ENCODE assay signal across 8 cellular contexts in the genomic region with DNA sequence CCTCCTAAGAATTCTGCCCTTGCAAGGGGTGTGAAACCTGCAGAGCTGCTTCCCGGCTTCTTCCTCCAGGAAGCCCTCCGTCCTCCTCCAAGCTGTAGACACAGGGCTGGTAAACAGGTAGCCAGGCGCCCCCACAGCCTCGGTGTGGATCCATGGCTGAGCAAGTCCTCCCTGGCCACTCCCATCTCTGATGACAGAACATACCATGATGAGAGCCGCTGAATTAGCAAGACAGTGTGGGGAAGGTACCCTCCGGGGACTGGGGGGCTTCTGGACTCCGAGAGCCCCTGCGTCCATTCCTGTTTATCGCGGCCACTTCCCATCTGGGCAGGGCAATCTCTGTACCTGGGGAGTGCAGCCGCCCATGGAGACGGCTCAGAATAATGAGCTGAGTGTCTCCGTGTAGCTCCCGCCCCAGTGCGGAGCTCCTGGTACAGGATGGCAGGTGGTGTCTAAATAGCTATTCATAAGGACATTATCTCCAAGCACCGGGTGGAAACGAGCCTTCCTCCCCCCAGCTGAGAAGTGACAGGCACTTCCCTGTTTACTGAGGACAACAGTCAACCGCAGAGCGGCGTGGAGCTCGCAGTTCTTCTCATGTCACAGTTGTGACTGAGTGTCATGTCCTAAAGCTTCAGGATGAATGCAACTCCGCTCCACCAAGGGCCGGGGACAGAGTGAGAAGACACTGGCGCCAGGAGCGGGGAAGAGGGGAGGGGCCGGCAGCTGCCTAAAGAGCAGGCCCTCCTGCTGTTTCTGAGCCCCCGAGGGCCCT.
DNase-seq lines count a peak whose midpoint lies in the region; ATAC-seq lines count a peak whose summit lies in the region.

No MANE protein-coding gene starts in this region.

- ATAC-seq in GM21825 (IDR thresholded peaks at IDR 0.05; ENCODE audit: unreplicated experiment) (no peak), GM21528 (IDR thresholded peaks at IDR 0.05; ENCODE audit: low FRiP score, unreplicated experiment) (no peak), HG02623 (IDR thresholded peaks at IDR 0.05; ENCODE audit: unreplicated experiment) (no peak)

- DNase-seq in Kasumi-1 (lab: John Stamatoyannopoulos, UW): peak; percentile 94 to 96
- peak; percentile 94 for DNase-seq in NCI-H748 (lab: John Stamatoyannopoulos, UW; ENCODE audit: unreplicated experiment)
- DNase-seq in cerebellar cortex (ENCODE audit: low spot score): peak; percentile 60
- DNase-seq in retina: peak; percentile 76
- DNase-seq in NCI-H510A treated with DMSO at 0.1 percent for 48 hours (lab: John Stamatoyannopoulos, UW): no peak
